ENCODE assay signal across 9 cellular contexts in the genomic region with DNA sequence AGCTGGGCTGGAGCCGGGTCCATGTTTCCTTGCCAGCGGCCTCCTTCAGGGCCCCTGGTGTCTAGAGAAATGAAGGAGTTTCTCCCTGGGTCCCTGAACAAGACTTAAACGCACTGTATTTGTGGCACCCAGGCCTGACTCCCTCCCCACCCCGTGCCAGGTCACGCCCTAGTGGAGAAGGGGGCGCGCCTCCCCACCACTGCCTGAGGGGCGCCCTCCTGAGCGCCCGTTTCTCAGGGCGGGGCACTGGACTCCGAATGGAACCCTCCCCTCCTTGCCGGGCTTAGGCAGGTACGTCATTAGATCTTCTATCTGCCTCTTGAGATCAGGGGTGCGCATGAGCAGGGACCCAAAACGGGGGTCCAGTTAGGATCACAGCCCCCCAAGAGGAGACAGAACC. TPM values are rescaled to one million over a fixed set of nuclear protein-coding genes. Genes with fewer than 3 reads are reported as not detected.
DNase-seq lines count a peak whose midpoint lies in the region; ATAC-seq and TF ChIP-seq lines count a peak whose summit lies in the region.
"Had no signal": no experiment of that assay in that cellular context is flagged by ENCODE, and none has a peak within 500 bp of the region (broad histone marks: within the 10 kb centered on the region; RNA-seq: fewer than 3 reads in every experiment).

No MANE protein-coding gene starts in this region.

- H3K4me3 ChIP-seq in mesenchymal stem cell (ENCODE audit: insufficient read depth in 1 of 2, low read depth in 1 of 2, low read length in 2 of 2), result peak overlapping the region in 1 of 2 experiments; percentile 69
- H3K4me3 ChIP-seq in thoracic aorta, result peak overlapping the region; percentile 53

- H2BK12ac ChIP-seq in mesenchymal stem cell (ENCODE audit: low read length in 2 of 2), result no peak overlapping the region

- no peak overlapping the region for H3K23ac ChIP-seq in mesenchymal stem cell (ENCODE audit: low read length in 2 of 2)

- no peak overlapping the region for H3K14ac ChIP-seq in mesenchymal stem cell (ENCODE audit: low read length in 2 of 2)

- no peak for TF ChIP-seq CTCF in thoracic aorta (IDR thresholded peaks at IDR 0.05)

- H3K36me3 ChIP-seq in mesenchymal stem cell (ENCODE audit: control insufficient read depth in 1 of 2, insufficient read depth in 2 of 2, low read depth in 1 of 2, low read length in 2 of 2) (peaks cover 2 to 12% of the 10 kb centered on the region in 2 experiments), thoracic aorta (no peaks in the 10 kb centered on the region)

- H3K27me3 ChIP-seq in mesenchymal stem cell (ENCODE audit: control insufficient read depth in 1 of 2, insufficient read depth in 1 of 2, low read length in 2 of 2) (peaks cover 0 to 11% of the 10 kb centered on the region in 2 experiments), thoracic aorta (replicated peaks; ENCODE audit: insufficient read depth) (no peaks in the 10 kb centered on the region)

- H3K9ac ChIP-seq in mesenchymal stem cell (ENCODE audit: low read length), result no peak overlapping the region

- H3K36me3 Mint-ChIP-seq in activated T-cell treated with anti-CD3 and anti-CD28 coated beads, Interleukin-2, amount 50 U/mL, for 72 hours (ENCODE audit: insufficient read depth in 2 of 2), result no peaks in the 10 kb centered on the region
- H3K36me3 Mint-ChIP-seq in activated naive CD8-positive, alpha-beta T cell treated with anti-CD3 and anti-CD28 coated beads for 36 hours, result no peaks in the 10 kb centered on the region

- no peak overlapping the region for H3K18ac ChIP-seq in mesenchymal stem cell (ENCODE audit: low read depth in 1 of 2, low read length in 2 of 2)

- peak overlapping the region; percentile 80 to 91 for H3K4me3 Mint-ChIP-seq in activated T-cell treated with anti-CD3 and anti-CD28 coated beads, Interleukin-2, amount 50 U/mL, for 72 hours
- H3K4me3 Mint-ChIP-seq in activated naive CD8-positive, alpha-beta T cell treated with anti-CD3 and anti-CD28 coated beads for 36 hours, result peak overlapping the region; percentile 75

- H3K27ac Mint-ChIP-seq in activated T-cell treated with anti-CD3 and anti-CD28 coated beads, Interleukin-2, amount 50 U/mL, for 72 hours, result peak overlapping the region; percentile 39
- no peak overlapping the region for H3K27ac Mint-ChIP-seq in activated naive CD8-positive, alpha-beta T cell treated with anti-CD3 and anti-CD28 coated beads for 36 hours

- no peaks in the 10 kb centered on the region for H3K79me1 ChIP-seq in mesenchymal stem cell (replicated peaks; ENCODE audit: low read length, poor library complexity, severe bottlenecking)

- peak overlapping the region; percentile 36 for H4K91ac ChIP-seq in mesenchymal stem cell (ENCODE audit: low read length)

- peaks cover 11% of the 10 kb centered on the region for H3K4me1 Mint-ChIP-seq in activated T-cell treated with anti-CD3 and anti-CD28 coated beads, Interleukin-2, amount 50 U/mL, for 72 hours (ENCODE audit: low read depth)
- peaks cover 9% of the 10 kb centered on the region for H3K4me1 Mint-ChIP-seq in activated naive CD8-positive, alpha-beta T cell treated with anti-CD3 and anti-CD28 coated beads for 36 hours

- H2AFZ ChIP-seq in mesenchymal stem cell (ENCODE audit: low read depth, low read length), result peak overlapping the region; percentile 30

- no peak overlapping the region for H2BK120ac ChIP-seq in mesenchymal stem cell (ENCODE audit: low read depth, low read length)

- H3K27ac ChIP-seq in mesenchymal stem cell (ENCODE audit: low read length, poor library complexity, severe bottlenecking) (no peak overlapping the region), thoracic aorta (no peak overlapping the region)

- DNase-seq in activated T-cell treated with anti-CD3 and anti-CD28 coated beads, Interleukin-2, amount 50 U/mL, for 72 hours, result no peak
- DNase-seq in activated T-cell treated with anti-CD3 and anti-CD28 coated beads for 4 hours, result no peak
- DNase-seq in activated naive CD8-positive, alpha-beta T cell treated with anti-CD3 and anti-CD28 coated beads for 36 hours, result peak; percentile 42
- no peak for DNase-seq in mesenchymal stem cell
- DNase-seq in thoracic aorta (ENCODE audit: low spot score), result no peak
- DNase-seq in SW480 (ENCODE audit: low spot score), result no peak
- DNase-seq in EL, result no peak
- DNase-seq: islet precursor cell had no signal

- no peak overlapping the region for H3K4ac ChIP-seq in mesenchymal stem cell (ENCODE audit: low read depth in 1 of 2, low read length in 2 of 2)

- peak overlapping the region; percentile 57 for H3K4me2 ChIP-seq in mesenchymal stem cell (ENCODE audit: low read length, poor library complexity, severe bottlenecking)

- H2BK15ac ChIP-seq in mesenchymal stem cell (ENCODE audit: low read depth, poor library complexity, severe bottlenecking), result no peak overlapping the region

- ATAC-seq in activated T-cell treated with anti-CD3 and anti-CD28 coated beads, Interleukin-2, amount 50 U/mL, for 72 hours (replicated peaks in 1 of 2), result peak in 1 of 2 donors; percentile 31
- ATAC-seq in thoracic aorta (ENCODE audit: insufficient number of reproducible peaks, low FRiP score, low read depth), result no peak
- no peak for ATAC-seq in GM19328 (IDR thresholded peaks at IDR 0.05; ENCODE audit: unreplicated experiment)

- H3K4me1 ChIP-seq in mesenchymal stem cell (ENCODE audit: control insufficient read depth, insufficient read depth, low read depth, low read length) (peaks cover 29% of the 10 kb centered on the region), thoracic aorta (ENCODE audit: control insufficient read depth in 1 of 2, low read depth in 2 of 2) (peaks cover 0 to 8% of the 10 kb centered on the region in 2 donors)

- H4K8ac ChIP-seq in mesenchymal stem cell (ENCODE audit: low read length), result no peak overlapping the region

- peaks cover 8% of the 10 kb centered on the region for H3K27me3 Mint-ChIP-seq in activated T-cell treated with anti-CD3 and anti-CD28 coated beads, Interleukin-2, amount 50 U/mL, for 72 hours (ENCODE audit: low read depth)
- peaks cover 4% of the 10 kb centered on the region for H3K27me3 Mint-ChIP-seq in activated naive CD8-positive, alpha-beta T cell treated with anti-CD3 and anti-CD28 coated beads for 36 hours

- peak overlapping the region; percentile 29 for H2AK5ac ChIP-seq in mesenchymal stem cell (ENCODE audit: low read length, severe bottlenecking)

- no peaks in the 10 kb centered on the region for H3K9me3 ChIP-seq in mesenchymal stem cell (ENCODE audit: control insufficient read depth, low read length)
- no peaks in the 10 kb centered on the region for H3K9me3 ChIP-seq in thoracic aorta

- WGBS in mesenchymal stem cell, result 65% methylated on average over 16 of the region's 16 CpGs

- no peak overlapping the region for H2BK5ac ChIP-seq in mesenchymal stem cell (ENCODE audit: low read depth, low read length, poor library complexity, severe bottlenecking)

- H3K9me3 Mint-ChIP-seq in activated T-cell treated with anti-CD3 and anti-CD28 coated beads, Interleukin-2, amount 50 U/mL, for 72 hours, result no peaks in the 10 kb centered on the region
- H3K9me3 Mint-ChIP-seq in activated naive CD8-positive, alpha-beta T cell treated with anti-CD3 and anti-CD28 coated beads for 36 hours, result no peaks in the 10 kb centered on the region

RNA-seq across cellular contexts. Expression of a gene that starts 16.3 kb away (rescaled TPM):
- 10 to 100 TPM; 72.0 to 73.5 TPM for total RNA-seq in activated T-cell treated with anti-CD3 and anti-CD28 coated beads, Interleukin-2, amount 50 U/mL, for 72 hours
- 100 to 1,000 TPM; 357 to 367 TPM for total RNA-seq in activated naive CD8-positive, alpha-beta T cell treated with anti-CD3 and anti-CD28 coated beads for 36 hours
- 32.1 TPM for polyA plus RNA-seq in mesenchymal stem cell (2013, experiment 1 of 2)
- 33.0 TPM for polyA plus RNA-seq in mesenchymal stem cell (2013, experiment 2 of 2)
- 100 to 1,000 TPM; 104 to 123 TPM for total RNA-seq in thoracic aorta
